28 cellular contexts compared by ENCODE assay signal in genomic region chr20:22048241-22048640, GRCh38.
"Had no signal": no experiment of that assay in that cellular context is flagged by ENCODE, and none has a peak within 500 bp of the region (broad histone marks: within the 10 kb centered on the region; RNA-seq: fewer than 3 reads in every experiment).

No MANE protein-coding gene starts in this region.

- H3K4me2 ChIP-seq: hepatocyte had no signal

- H3K4me1 ChIP-seq: gastrocnemius medialis, left lung, pancreas, right lobe of liver, suprapubic skin, thyroid gland, vagina had no signal

- H3K9me3 ChIP-seq: gastrocnemius medialis, pancreas, right lobe of liver, suprapubic skin, thyroid gland, vagina had no signal

- H3K27ac ChIP-seq: dorsolateral prefrontal cortex, epithelial cell of prostate, gastrocnemius medialis, hepatocyte, left lung, pancreas, right lobe of liver, suprapubic skin, thyroid gland, vagina had no signal

- H3K4me3 ChIP-seq: dorsolateral prefrontal cortex, gastrocnemius medialis, hepatocyte, left lung, mucosa of descending colon, pancreas, right lobe of liver, suprapubic skin, thyroid gland, vagina had no signal

- ATAC-seq: esophagus mucosa; gastrocnemius medialis; left lung; mucosa of descending colon; natural killer cell treated with Interleukin-12 subunit alpha and Interleukin-12 subunit beta and Interleukin-15 and Interleukin-18, amount 100 ng/mL, for 72 hours; pancreas; right lobe of liver; stimulated activated naive CD8-positive, alpha-beta T cell treated with anti-CD3 and anti-CD28 coated beads, Interleukin-15, amount 100 ng/mL, for 72 hours had no signal

- H3K36me3 ChIP-seq: gastrocnemius medialis, left lung, pancreas, right lobe of liver, suprapubic skin, thyroid gland, vagina had no signal

- DNase-seq: dorsolateral prefrontal cortex; effector CD4-positive, alpha-beta T cell; foreskin fibroblast; gastrocnemius medialis; head of caudate nucleus; kidney; left lung; mesenchymal stem cell; mucosa of descending colon; naive B cell; occipital lobe; pancreas; retina; right lobe of liver; small intestine; stimulated activated CD4-positive, alpha-beta T cell treated with anti-CD3 and anti-CD28 coated beads, Interleukin-15, amount 100 ng/mL, for 24 hours; stimulated activated CD4-positive, alpha-beta T cell treated with anti-CD3 and anti-CD28 coated beads, Interleukin-4, amount 100 ng/mL, for 1 hour; stimulated activated CD8-positive, alpha-beta memory T cell treated with anti-CD3 and anti-CD28 coated beads, Interleukin-4, amount 100 ng/mL, for 48 hours; stimulated activated naive CD4-positive, alpha-beta T cell; stimulated activated naive CD8-positive, alpha-beta T cell treated with anti-CD3 and anti-CD28 coated beads, Interleukin-15, amount 100 ng/mL, for 72 hours; thyroid gland; trophoblast cell had no signal

- H2AFZ ChIP-seq: hepatocyte had no signal

- H3K79me2 ChIP-seq: hepatocyte had no signal

- H3K27me3 ChIP-seq: gastrocnemius medialis, hepatocyte, left lung, pancreas, right lobe of liver, suprapubic skin, thyroid gland, vagina had no signal
